In the genomic region with DNA sequence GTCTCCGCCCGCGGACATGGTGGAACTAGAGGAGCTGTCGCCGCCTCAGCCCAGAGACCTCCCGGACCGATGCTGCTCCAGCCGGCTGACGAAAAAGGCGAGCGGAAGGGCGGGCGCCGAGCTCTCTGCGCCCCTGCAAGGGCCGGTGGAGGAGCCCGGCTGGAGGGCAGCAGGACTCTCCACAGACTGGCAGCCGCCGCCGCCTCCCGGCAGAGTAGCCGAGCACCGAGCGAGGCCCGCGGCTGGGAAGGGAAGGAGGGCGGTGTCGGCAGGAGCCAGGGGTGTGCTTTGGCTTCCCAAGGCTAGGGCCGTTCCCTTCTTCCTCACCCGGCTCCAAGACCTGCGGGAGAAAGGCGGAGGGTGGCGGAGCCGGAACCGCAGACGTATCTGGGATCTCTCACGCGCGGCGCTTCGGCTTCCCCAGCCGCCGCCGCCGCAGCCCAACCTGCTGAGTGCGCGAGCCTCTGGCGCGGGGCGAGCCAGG, we compare ENCODE assay signal across 1 cellular context.
TF ChIP-seq lines count a peak whose summit lies in the region.

A gene (minus strand): TSS at position 466 of the 484 bp plus-strand sequence. CDS start 448 bp downstream, at position 18.

TF ChIP-seq in H1, 55 proteins besides CTCF, POLR2A, EP300 and RAD21:
- TF ChIP-seq EZH2 (IDR thresholded peaks at IDR 0.05; ENCODE audit: low read depth, low read length, severe bottlenecking) (peak; percentile 51), SUZ12 (IDR thresholded peaks at IDR 0.05; ENCODE audit: low read length) (peak; percentile 58), KDM4A (IDR thresholded peaks at IDR 0.05; ENCODE audit: low read depth, low read length, severe bottlenecking) (peak; percentile 53)
TF ChIP-seq in H1: peak in this region for 3; not testable (repeated sequence) for 52.
